ENCODE assay signal across 14 cellular contexts in genomic region chr21:43916076-43916475, GRCh38. TPM values are rescaled to one million over a fixed set of nuclear protein-coding genes. Genes with fewer than 3 reads are reported as not detected.
DNase-seq lines count a peak whose midpoint lies in the region; ATAC-seq and TF ChIP-seq lines count a peak whose summit lies in the region.
"Had no signal": no experiment of that assay in that cellular context is flagged by ENCODE, and none has a peak within 500 bp of the region (broad histone marks: within the 10 kb centered on the region; RNA-seq: fewer than 3 reads in every experiment).

No MANE protein-coding gene starts in this region.

- in situ Hi-C loops in gastrocnemius medialis (cut with MboI; ENCODE audit: low sequenced_read_pairs in 4 of 4): no loop called here

- H3K9ac ChIP-seq in Karpas-422 (ENCODE audit: low read length): peak overlapping the region; percentile 69

- ATAC-seq in activated CD8-positive, alpha-beta memory T cell treated with anti-CD3 and anti-CD28 coated beads, Interleukin-2, amount 10 ng/mL, durations not matched to agents 7 days and 5 days: no peak
- no peak for ATAC-seq in activated naive CD8-positive, alpha-beta T cell treated with anti-CD3 and anti-CD28 coated beads, Interleukin-2, amount 50 U/mL, for 24 hours
- no peak for ATAC-seq in gastrocnemius medialis
- ATAC-seq: foreskin keratinocyte had no signal

- H2AFZ ChIP-seq in Karpas-422 (ENCODE audit: low read length): no peak overlapping the region

- no peak for DNase-seq in activated CD8-positive, alpha-beta memory T cell treated with anti-CD3 and anti-CD28 coated beads, Interleukin-2, amount 10 ng/mL, durations not matched to agents 7 days and 5 days
- DNase-seq in activated CD8-positive, alpha-beta memory T cell treated with anti-CD3 and anti-CD28 coated beads for 24 hours: no peak
- DNase-seq in Karpas-422 (peak; percentile 53), gastrocnemius medialis (no peak), GM10266 (ENCODE audit: extremely low spot score) (no peak), NCI-H748 (lab: John Stamatoyannopoulos, UW; ENCODE audit: unreplicated experiment) (no peak), NCI-H2081 treated with DMSO at 0.1 percent for 48 hours (lab: John Stamatoyannopoulos, UW) (no peak)
- DNase-seq in activated naive CD8-positive, alpha-beta T cell treated with anti-CD3 and anti-CD28 coated beads, Interleukin-2, amount 50 U/mL, for 24 hours: no peak
- DNase-seq: activated CD4-positive, CD25-positive, alpha-beta regulatory T cell treated with anti-CD3 and anti-CD28 coated beads, Interleukin-2, amount 50 U/mL, for 72 hours; endodermal cell; foreskin keratinocyte; MG63; occipital lobe had no signal

- TF ChIP-seq CTCF in gastrocnemius medialis (IDR thresholded peaks at IDR 0.05 in 4 of 5, conservative IDR thresholded peaks at IDR 0.05 in 1 of 5): no peak
- TF ChIP-seq CTCF in GM10266 (IDR thresholded peaks at IDR 0.05; ENCODE audit: control insufficient read depth, insufficient read depth, low read depth, missing control alignments): no peak

- peaks cover 36% of the 10 kb centered on the region for H3K36me3 Mint-ChIP-seq in activated CD8-positive, alpha-beta memory T cell treated with anti-CD3 and anti-CD28 coated beads, Interleukin-2, amount 10 ng/mL, durations not matched to agents 7 days and 5 days
- H3K36me3 Mint-ChIP-seq in activated naive CD8-positive, alpha-beta T cell treated with anti-CD3 and anti-CD28 coated beads, Interleukin-2, amount 50 U/mL, for 24 hours (ENCODE audit: low read depth): peaks cover 19% of the 10 kb centered on the region

- peaks cover 3% of the 10 kb centered on the region for H3K9me3 Mint-ChIP-seq in activated CD8-positive, alpha-beta memory T cell treated with anti-CD3 and anti-CD28 coated beads, Interleukin-2, amount 10 ng/mL, durations not matched to agents 7 days and 5 days (ENCODE audit: low read depth)
- peaks cover 13% of the 10 kb centered on the region for H3K9me3 Mint-ChIP-seq in activated naive CD8-positive, alpha-beta T cell treated with anti-CD3 and anti-CD28 coated beads, Interleukin-2, amount 50 U/mL, for 24 hours

- peak overlapping the region; percentile 38; the same call in 1 of the 2 replicates for H3K27ac ChIP-seq in Karpas-422 (ENCODE audit: low read length)
- H3K27ac ChIP-seq in gastrocnemius medialis: peak overlapping the region; percentile 56 to 76 (median 66)
- H3K27ac ChIP-seq: foreskin keratinocyte had no signal

- H3K4me3 Mint-ChIP-seq in activated CD8-positive, alpha-beta memory T cell treated with anti-CD3 and anti-CD28 coated beads, Interleukin-2, amount 10 ng/mL, durations not matched to agents 7 days and 5 days: peak overlapping the region; percentile 79
- H3K4me3 Mint-ChIP-seq in activated naive CD8-positive, alpha-beta T cell treated with anti-CD3 and anti-CD28 coated beads, Interleukin-2, amount 50 U/mL, for 24 hours: peak overlapping the region; percentile 80
- H3K4me3 Mint-ChIP-seq: endodermal cell had no signal

- H3K9me3 ChIP-seq in Karpas-422 (ENCODE audit: low read length): peaks cover 11% of the 10 kb centered on the region
- no peaks in the 10 kb centered on the region for H3K9me3 ChIP-seq in gastrocnemius medialis

- CTCF ChIA-PET in activated CD8-positive, alpha-beta memory T cell treated with anti-CD3 and anti-CD28 coated beads, Interleukin-2, amount 10 ng/mL, durations not matched to agents 7 days and 5 days (lab: Charles Lee): interaction anchor here (1.4 kb wide), 1 partner anchor 47 kb away, joined by 6 read pairs; no protein-coding TSS in a partner anchor

- H3K4me2 ChIP-seq in Karpas-422 (ENCODE audit: low read depth, low read length, poor library complexity, severe bottlenecking): peak overlapping the region; percentile 87
- H3K4me2 ChIP-seq: smooth muscle cell had no signal

- peaks cover 73% of the 10 kb centered on the region for H3K79me2 ChIP-seq in Karpas-422 (ENCODE audit: low read length)

- H3K36me3 ChIP-seq in Karpas-422 (ENCODE audit: insufficient read depth, low read length): peaks cover 4% of the 10 kb centered on the region; the same call in 1 of the 2 replicates
- no peaks in the 10 kb centered on the region for H3K36me3 ChIP-seq in gastrocnemius medialis

- H3K4me1 ChIP-seq in Karpas-422 (ENCODE audit: low read length) (peaks cover 42% of the 10 kb centered on the region), gastrocnemius medialis (peaks cover 63 to 69% of the 10 kb centered on the region in 2 donors)

- intact Hi-C loops in gastrocnemius medialis (cut with DNase I; ENCODE audit: low total_unique reads): no loop called here

- H4K20me1 ChIP-seq in Karpas-422 (ENCODE audit: insufficient read depth, low read depth, low read length): no peaks in the 10 kb centered on the region; the same call in 1 of the 2 replicates

- H3K9me2 ChIP-seq in Karpas-422 (replicated peaks; ENCODE audit: insufficient read depth, low read length): no peaks in the 10 kb centered on the region

- no peaks in the 10 kb centered on the region for H3K27me3 ChIP-seq in Karpas-422 (ENCODE audit: low read length)
- H3K27me3 ChIP-seq in gastrocnemius medialis: no peaks in the 10 kb centered on the region
- H3K27me3 ChIP-seq: foreskin keratinocyte, MG63 had no signal

- H3K4me1 Mint-ChIP-seq in activated CD8-positive, alpha-beta memory T cell treated with anti-CD3 and anti-CD28 coated beads, Interleukin-2, amount 10 ng/mL, durations not matched to agents 7 days and 5 days: peaks cover 47% of the 10 kb centered on the region
- peaks cover 51% of the 10 kb centered on the region for H3K4me1 Mint-ChIP-seq in activated naive CD8-positive, alpha-beta T cell treated with anti-CD3 and anti-CD28 coated beads, Interleukin-2, amount 50 U/mL, for 24 hours

- no peaks in the 10 kb centered on the region for H3K27me3 Mint-ChIP-seq in activated CD8-positive, alpha-beta memory T cell treated with anti-CD3 and anti-CD28 coated beads, Interleukin-2, amount 10 ng/mL, durations not matched to agents 7 days and 5 days
- peaks cover 3% of the 10 kb centered on the region for H3K27me3 Mint-ChIP-seq in activated naive CD8-positive, alpha-beta T cell treated with anti-CD3 and anti-CD28 coated beads, Interleukin-2, amount 50 U/mL, for 24 hours

- no peak overlapping the region for H3K27ac Mint-ChIP-seq in activated CD8-positive, alpha-beta memory T cell treated with anti-CD3 and anti-CD28 coated beads, Interleukin-2, amount 10 ng/mL, durations not matched to agents 7 days and 5 days
- H3K27ac Mint-ChIP-seq in activated naive CD8-positive, alpha-beta T cell treated with anti-CD3 and anti-CD28 coated beads, Interleukin-2, amount 50 U/mL, for 24 hours: no peak overlapping the region

- peak overlapping the region; percentile 69 for H3K4me3 ChIP-seq in Karpas-422 (ENCODE audit: low read length)
- H3K4me3 ChIP-seq in gastrocnemius medialis: no peak overlapping the region
- H3K4me3 ChIP-seq: smooth muscle cell had no signal

- TF ChIP-seq POLR2A in gastrocnemius medialis (IDR thresholded peaks at IDR 0.05): no peak

RNA-seq across cellular contexts. Expression of gene AGPAT3, which starts 51.1 kb away (rescaled TPM):
- 100 to 1,000 TPM in 1 of 2 experiments, 10 to 100 TPM in 1; 94.3 to 101 TPM for total RNA-seq in activated CD8-positive, alpha-beta memory T cell treated with anti-CD3 and anti-CD28 coated beads, Interleukin-2, amount 10 ng/mL, durations not matched to agents 7 days and 5 days
- total RNA-seq in Karpas-422 (2014; rRNA removed; shearing (Covaris generic); ENCODE audit: low replicate concordance): 29.0 and 42.2 TPM in 2 replicates
- total RNA-seq in gastrocnemius medialis: 100 to 1,000 TPM in 1 of 4 donors, 10 to 100 TPM in 3; 44.2 to 102 (median 59.3) TPM
